Comparison of ENCODE assay signal across 11 cellular contexts in the genomic region with DNA sequence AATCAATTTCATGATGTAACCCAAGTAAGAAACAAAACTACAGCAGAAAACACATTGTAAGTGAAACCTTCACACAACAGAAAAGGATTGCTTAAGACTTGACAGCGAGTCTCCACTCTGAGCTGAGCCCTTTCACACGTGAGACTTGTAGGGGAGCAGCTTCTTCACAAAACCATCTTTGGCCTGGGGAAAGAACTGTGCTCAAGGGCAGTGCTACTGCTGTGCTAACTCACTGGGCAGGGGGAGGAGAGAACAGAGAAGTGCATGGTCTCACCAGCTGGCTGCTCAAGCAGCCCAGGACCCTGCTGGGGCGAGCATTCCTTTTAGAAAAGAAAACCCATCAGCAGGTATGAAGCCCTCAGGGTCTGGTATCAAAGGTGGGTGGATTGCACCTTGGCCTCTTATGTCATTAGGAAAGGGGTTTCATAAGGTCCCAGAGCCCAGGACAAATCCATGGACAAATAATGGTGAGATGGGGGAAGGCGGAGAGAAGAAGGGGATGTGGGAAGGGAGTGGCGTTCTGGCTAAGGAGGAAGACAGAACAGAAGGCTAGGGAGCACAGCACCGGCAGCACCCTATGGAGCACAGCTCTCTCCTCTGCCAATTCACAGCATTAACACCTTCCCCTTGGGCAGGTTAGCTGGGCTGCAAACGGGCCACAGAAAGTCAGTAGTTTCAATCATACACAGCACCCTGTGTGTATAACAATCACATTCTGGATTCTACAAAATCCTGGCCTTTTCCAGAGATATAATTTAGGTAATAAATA. TPM values are rescaled to one million over a fixed set of nuclear protein-coding genes. Genes with fewer than 3 reads are reported as not detected.
DNase-seq lines count a peak whose midpoint lies in the region; ATAC-seq and TF ChIP-seq lines count a peak whose summit lies in the region.
"Had no signal": no experiment of that assay in that cellular context is flagged by ENCODE, and none has a peak within 500 bp of the region (broad histone marks: within the 10 kb centered on the region; RNA-seq: fewer than 3 reads in every experiment).

No MANE protein-coding gene starts in this region.

- H3K79me2 ChIP-seq in H9 (ENCODE audit: insufficient read depth, low read length), result 0 out of 2 replicates have a peak, but pooled peaks cover 2% of the 10 kb centered on the region

- CTCF ChIA-PET in activated CD4-positive, alpha-beta memory T cell treated with anti-CD3 and anti-CD28 coated beads for 36 hours (lab: Charles Lee), result interaction anchor here (1.6 kb wide), 1 partner anchor 95 kb away, joined by 4 read pairs; no protein-coding TSS in a partner anchor

- no peak overlapping the region; a peak in 1 of 5 replicates for H3K4me3 Mint-ChIP-seq in H9
- no peak overlapping the region for H3K4me3 Mint-ChIP-seq in activated CD4-positive, alpha-beta memory T cell treated with anti-CD3 and anti-CD28 coated beads for 36 hours

- H2BK120ac ChIP-seq in H9 (ENCODE audit: low read depth, low read length, poor library complexity, severe bottlenecking), result no peak overlapping the region

- H2BK20ac ChIP-seq in H9 (ENCODE audit: low read depth, low read length, poor library complexity, severe bottlenecking), result no peak overlapping the region

- no peak overlapping the region for H4K91ac ChIP-seq in H9 (ENCODE audit: insufficient read length, low read depth, low read length)

- no peak overlapping the region for H3K27ac ChIP-seq in H9 (ENCODE audit: insufficient read length, low read depth, low read length)

- H3K4me1 ChIP-seq in H9 (ENCODE audit: insufficient read depth, low read length), result peaks cover 3% of the 10 kb centered on the region; the same call in 1 of the 2 replicates

- no peaks in the 10 kb centered on the region for H3K23me2 ChIP-seq in H9 (ENCODE audit: insufficient read length, low read depth, low read length, poor library complexity, severe bottlenecking)

- no peaks in the 10 kb centered on the region for H3K9me3 ChIP-seq in H9 (ENCODE audit: control insufficient read depth, low read depth, low read length)
- H3K9me3 ChIP-seq: mucosa of descending colon had no signal

- H3K4me1 Mint-ChIP-seq in H9, result peaks cover 45 to 55% of the 10 kb centered on the region in 2 experiments
- peaks cover 5% of the 10 kb centered on the region for H3K4me1 Mint-ChIP-seq in activated CD4-positive, alpha-beta memory T cell treated with anti-CD3 and anti-CD28 coated beads for 36 hours (ENCODE audit: low read depth)

- H3K4ac ChIP-seq in H9 (ENCODE audit: low read depth, low read length), result no peak overlapping the region

- H3K27ac Mint-ChIP-seq in H9, result peak overlapping the region in 2 of 3 experiments; percentile 65 to 87; a peak in 5 of 7 replicates
- peak overlapping the region; percentile 74 for H3K27ac Mint-ChIP-seq in activated CD4-positive, alpha-beta memory T cell treated with anti-CD3 and anti-CD28 coated beads for 36 hours

- no peaks in the 10 kb centered on the region for H3K27me3 Mint-ChIP-seq in H9 (ENCODE audit: low read depth)
- no peaks in the 10 kb centered on the region for H3K27me3 Mint-ChIP-seq in activated CD4-positive, alpha-beta memory T cell treated with anti-CD3 and anti-CD28 coated beads for 36 hours

- no peak overlapping the region for H3K23ac ChIP-seq in H9 (ENCODE audit: insufficient read length, low read depth, low read length)

- no peak overlapping the region for H2BK12ac ChIP-seq in H9 (ENCODE audit: insufficient read length, low read depth, low read length)

- H3K79me1 ChIP-seq in H9 (ENCODE audit: insufficient read depth, low read depth, low read length, poor library complexity, severe bottlenecking), result no peaks in the 10 kb centered on the region

- TF ChIP-seq CTCF in H9 (conservative IDR thresholded peaks at IDR 0.05), result no peak

- no peak overlapping the region for H3K4me2 ChIP-seq in H9 (ENCODE audit: insufficient read depth, insufficient read length, low read length)

- H4K20me1 ChIP-seq in H9 (ENCODE audit: control insufficient read depth, insufficient read depth, insufficient read length), result no peaks in the 10 kb centered on the region

- no peak overlapping the region for H2AK5ac ChIP-seq in H9 (ENCODE audit: insufficient read length, low read length)

- H2AFZ ChIP-seq in H9 (ENCODE audit: low read length), result no peak overlapping the region

- H3K36me3 Mint-ChIP-seq in H9 (ENCODE audit: insufficient read depth in 1 of 3, low read depth in 3 of 3), result peaks cover 39 to 84% (median 64%) of the 10 kb centered on the region in 3 experiments; a peak in 6 of 7 replicates
- H3K36me3 Mint-ChIP-seq in activated CD4-positive, alpha-beta memory T cell treated with anti-CD3 and anti-CD28 coated beads for 36 hours, result peaks cover 51% of the 10 kb centered on the region

- no peak overlapping the region for H3K18ac ChIP-seq in H9 (ENCODE audit: insufficient read length, low read depth, low read length)

- ATAC-seq in sciatic nerve, result peak; percentile 67
- no peak for ATAC-seq in GM19467 (IDR thresholded peaks at IDR 0.05; ENCODE audit: unreplicated experiment)
- ATAC-seq: mucosa of descending colon had no signal

- no peak overlapping the region for H2BK5ac ChIP-seq in H9 (ENCODE audit: insufficient read length, low read length)

- H3T11ph ChIP-seq in H9 (ENCODE audit: low read length), result no peak overlapping the region

- no peak overlapping the region for H4K5ac ChIP-seq in H9 (ENCODE audit: insufficient read length, low read depth, low read length)

- no peak overlapping the region for H2BK15ac ChIP-seq in H9 (ENCODE audit: low read depth, low read length)

- H3K27me3 ChIP-seq in H9 (ENCODE audit: insufficient read depth, low read length), result no peaks in the 10 kb centered on the region

- WGBS in H9 (ENCODE audit: extremely low coverage, insufficient read length, low lambda C conversion rate), result no CpG with 5 or more reads among the region's 7 CpGs

- H3K9ac ChIP-seq in H9 (ENCODE audit: extremely low read depth, insufficient read length, low read length), result no peak overlapping the region

- intact Hi-C loops in activated CD4-positive, alpha-beta memory T cell treated with anti-CD3 and anti-CD28 coated beads for 36 hours (cut with micrococcal nuclease), result no loop called here
- intact Hi-C loops in sciatic nerve (cut with DNase I), result no loop called here

- H3K9me3 Mint-ChIP-seq in H9, result no peaks in the 10 kb centered on the region
- H3K9me3 Mint-ChIP-seq in activated CD4-positive, alpha-beta memory T cell treated with anti-CD3 and anti-CD28 coated beads for 36 hours, result no peaks in the 10 kb centered on the region

- POLR2A ChIA-PET in activated CD4-positive, alpha-beta memory T cell treated with anti-CD3 and anti-CD28 coated beads for 36 hours (lab: Charles Lee), result no interaction called here

- DNase-seq in H9 (no peak), fibroblast of the conjunctiva (ENCODE audit: low read depth) (peak; percentile 54), sciatic nerve (ENCODE audit: low spot score) (peak; percentile 31), H4 (ENCODE audit: low spot score) (no peak), KG1 (lab: John Stamatoyannopoulos, UW) (no peak), mucosa of gallbladder (ENCODE audit: low spot score) (no peak)
- DNase-seq in activated CD4-positive, alpha-beta memory T cell treated with anti-CD3 and anti-CD28 coated beads for 36 hours, result no peak
- DNase-seq: mucosa of descending colon, NCI-H1436 treated with DMSO at 0.1 percent for 48 hours, RPMI8226 had no signal

- H4K8ac ChIP-seq in H9 (replicated peaks; ENCODE audit: insufficient read length, low read depth, low read length), result no peak overlapping the region

- no peak overlapping the region for H3K56ac ChIP-seq in H9 (ENCODE audit: insufficient read length, low read depth, low read length)

- no peak overlapping the region for H3K14ac ChIP-seq in H9 (ENCODE audit: insufficient read depth, low read length)

RNA-seq across cellular contexts. Expression of a gene that starts 20.7 kb away (rescaled TPM):
- 0.48 TPM in 1 of 2 replicates, not detected in the other for total RNA-seq in H9 (2021)
- under 1 TPM in 1 of 2 experiments, not detected in 1; 0.22 TPM for total RNA-seq in activated CD4-positive, alpha-beta memory T cell treated with anti-CD3 and anti-CD28 coated beads for 36 hours
- 4.9 TPM for total RNA-seq in sciatic nerve
- not detected in 2 replicates for total RNA-seq in H4 (2014; rRNA removed; shearing (Covaris generic))
- 0.35 TPM for total RNA-seq in mucosa of gallbladder

RNA-seq across cellular contexts. Expression of a gene that starts 43.4 kb away (rescaled TPM):
- total RNA-seq in H9 (2021), result 179 TPM in 2 replicates
- 100 to 1,000 TPM; 143 to 148 TPM for total RNA-seq in activated CD4-positive, alpha-beta memory T cell treated with anti-CD3 and anti-CD28 coated beads for 36 hours
- 97.5 TPM for total RNA-seq in sciatic nerve
- 195 and 221 TPM in 2 replicates for total RNA-seq in H4 (2014; rRNA removed; shearing (Covaris generic))
- total RNA-seq in mucosa of gallbladder, result 80.5 TPM

Comparison
In these comparisons a context has a peak if more than half of its experiments do, and no peak if none do; other contexts are left out.
1. DNase-seq: peak in fibroblast of the conjunctiva (single experiment) and sciatic nerve (single experiment); none in H9 (single experiment), activated CD4-positive, alpha-beta memory T cell treated with anti-CD3 and anti-CD28 coated beads for 36 hours (single experiment), H4 (single experiment), KG1 (single experiment) and mucosa of gallbladder (single experiment).